ENCODE assay signal across 18 cellular contexts in genomic region chr12:63387736-63388135, GRCh38.
A peak's percentile ranks its signal among the peaks of the same experiment; 100 is the strongest.
DNase-seq lines count a peak whose midpoint lies in the region; ATAC-seq and TF ChIP-seq lines count a peak whose summit lies in the region.
"Had no signal": no experiment of that assay in that cellular context is flagged by ENCODE, and none has a peak within 500 bp of the region (broad histone marks: within the 10 kb centered on the region; RNA-seq: fewer than 3 reads in every experiment).

No MANE protein-coding gene starts in this region.

- H3K27ac Mint-ChIP-seq in activated naive CD4-positive, alpha-beta T cell treated with anti-CD3 and anti-CD28 coated beads, Interleukin-2, amount 10 ng/mL, durations not matched to agents 7 days and 5 days: no peak overlapping the region
- H3K27ac Mint-ChIP-seq in naive thymus-derived CD4-positive, alpha-beta T cell: no peak overlapping the region
- H3K27ac Mint-ChIP-seq: CD4-positive, CD25-positive, alpha-beta regulatory T cell; HFFc6 had no signal

- no peaks in the 10 kb centered on the region for H3K4me1 Mint-ChIP-seq in activated naive CD4-positive, alpha-beta T cell treated with anti-CD3 and anti-CD28 coated beads, Interleukin-2, amount 10 ng/mL, durations not matched to agents 7 days and 5 days
- peaks cover 0 to 7% (median 0%) of the 10 kb centered on the region in 7 donors for H3K4me1 Mint-ChIP-seq in naive thymus-derived CD4-positive, alpha-beta T cell
- H3K4me1 Mint-ChIP-seq: CD4-positive, CD25-positive, alpha-beta regulatory T cell had no signal

- H3K27me3 ChIP-seq in hepatocyte: no peaks in the 10 kb centered on the region
- no peaks in the 10 kb centered on the region for H3K27me3 ChIP-seq in naive thymus-derived CD4-positive, alpha-beta T cell (ENCODE audit: control insufficient read depth in 2 of 2, insufficient read depth in 2 of 2, low read length in 2 of 2)
- H3K27me3 ChIP-seq: BLaER1 treated with 17β-estradiol and CSF1 and Interleukin-3, amounts not matched to agents 10 nM and 100 nM had no signal

- H4K20me1 ChIP-seq in hepatocyte (ENCODE audit: insufficient read depth, poor library complexity, severe bottlenecking): no peaks in the 10 kb centered on the region
- H4K20me1 ChIP-seq: BLaER1 treated with 17β-estradiol and CSF1 and Interleukin-3, amounts not matched to agents 10 nM and 100 nM had no signal

- no peak for ATAC-seq in naive thymus-derived CD4-positive, alpha-beta T cell
- ATAC-seq in GM21723 (IDR thresholded peaks at IDR 0.05; ENCODE audit: unreplicated experiment): no peak

- H3K4me3 ChIP-seq in hepatocyte: no peak overlapping the region
- no peak overlapping the region for H3K4me3 ChIP-seq in naive thymus-derived CD4-positive, alpha-beta T cell (ENCODE audit: low read length)
- H3K4me3 ChIP-seq: BLaER1 treated with 17β-estradiol and CSF1 and Interleukin-3, amounts not matched to agents 10 nM and 100 nM had no signal

- no peaks in the 10 kb centered on the region for H3K4me1 ChIP-seq in hepatocyte (ENCODE audit: insufficient read depth)
- no peaks in the 10 kb centered on the region for H3K4me1 ChIP-seq in naive thymus-derived CD4-positive, alpha-beta T cell (ENCODE audit: control insufficient read depth in 2 of 2, insufficient read depth in 2 of 2, low read length in 2 of 2)
- H3K4me1 ChIP-seq: BLaER1 treated with 17β-estradiol and CSF1 and Interleukin-3, amounts not matched to agents 10 nM and 100 nM had no signal

- WGBS in hepatocyte (ENCODE audit: low lambda C conversion rate, missing lambda C conversion rate): 65% methylated on average over 3 of the region's 3 CpGs

- no peaks in the 10 kb centered on the region for H3K36me3 ChIP-seq in hepatocyte (replicated peaks; ENCODE audit: insufficient read depth, low read depth)
- H3K36me3 ChIP-seq in naive thymus-derived CD4-positive, alpha-beta T cell (ENCODE audit: control insufficient read depth in 2 of 3, insufficient read depth in 3 of 3, low read length in 3 of 3): no peaks in the 10 kb centered on the region
- H3K36me3 ChIP-seq: BLaER1 treated with 17β-estradiol and CSF1 and Interleukin-3, amounts not matched to agents 10 nM and 100 nM had no signal

- TF ChIP-seq CTCF in 22Rv1 (IDR thresholded peaks at IDR 0.05): no peak
- TF ChIP-seq CTCF in hepatocyte (IDR thresholded peaks at IDR 0.05; ENCODE audit: poor library complexity): no peak

- H3K9me3 ChIP-seq in hepatocyte (ENCODE audit: low read depth): no peaks in the 10 kb centered on the region
- H3K9me3 ChIP-seq in naive thymus-derived CD4-positive, alpha-beta T cell (ENCODE audit: control insufficient read depth in 2 of 3, low read length in 3 of 3): no peaks in the 10 kb centered on the region
- H3K9me3 ChIP-seq: BLaER1 treated with 17β-estradiol and CSF1 and Interleukin-3, amounts not matched to agents 10 nM and 100 nM had no signal

- no peak overlapping the region for H2AFZ ChIP-seq in hepatocyte

- no peak overlapping the region for H3K4me3 Mint-ChIP-seq in activated naive CD4-positive, alpha-beta T cell treated with anti-CD3 and anti-CD28 coated beads, Interleukin-2, amount 10 ng/mL, durations not matched to agents 7 days and 5 days
- no peak overlapping the region for H3K4me3 Mint-ChIP-seq in naive thymus-derived CD4-positive, alpha-beta T cell
- H3K4me3 Mint-ChIP-seq: CD4-positive, CD25-positive, alpha-beta regulatory T cell; HFFc6 had no signal

- no peaks in the 10 kb centered on the region for H3K9me3 Mint-ChIP-seq in activated naive CD4-positive, alpha-beta T cell treated with anti-CD3 and anti-CD28 coated beads, Interleukin-2, amount 10 ng/mL, durations not matched to agents 7 days and 5 days
- peaks cover 0 to 2% (median 0%) of the 10 kb centered on the region in 11 donors for H3K9me3 Mint-ChIP-seq in naive thymus-derived CD4-positive, alpha-beta T cell
- H3K9me3 Mint-ChIP-seq: HFFc6 had no signal

- H3K4me2 ChIP-seq in hepatocyte: no peak overlapping the region
- H3K4me2 ChIP-seq: BLaER1 treated with 17β-estradiol and CSF1 and Interleukin-3, amounts not matched to agents 10 nM and 100 nM had no signal

- POLR2A ChIA-PET in naive thymus-derived CD4-positive, alpha-beta T cell (lab: Charles Lee): no interaction called here

- CTCF ChIA-PET in activated naive CD4-positive, alpha-beta T cell treated with anti-CD3 and anti-CD28 coated beads, Interleukin-2, amount 10 ng/mL, durations not matched to agents 7 days and 5 days (lab: Charles Lee): no interaction called here
- CTCF ChIA-PET in naive thymus-derived CD4-positive, alpha-beta T cell (lab: Charles Lee): no interaction called here

- peak; percentile 66 for DNase-seq in LoVo (ENCODE audit: low spot score)
- DNase-seq in hepatocyte (ENCODE audit: low spot score): peak; percentile 24
- peak; percentile 80 for DNase-seq in renal cortical epithelial cell (ENCODE audit: low read depth)
- DNase-seq in activated naive CD4-positive, alpha-beta T cell treated with anti-CD3 and anti-CD28 coated beads, Interleukin-2, amount 10 ng/mL, durations not matched to agents 7 days and 5 days: no peak
- no peak for DNase-seq in naive thymus-derived CD4-positive, alpha-beta T cell
- DNase-seq in NK-92 treated with Interleukin-12 subunit alpha and Interleukin-12 subunit beta, amount 100 ng/mL, for 24 hours (lab: John Stamatoyannopoulos, UW): no peak
- DNase-seq: ACHN; Calu3; CD4-positive, CD25-positive, alpha-beta regulatory T cell; DMS 273 treated with DMSO at 0.1 percent for 48 hours; DMS79 treated with DMSO at 0.1 percent for 48 hours; EL; HCEC 1CT; HFFc6 had no signal

- H3K27me3 Mint-ChIP-seq in activated naive CD4-positive, alpha-beta T cell treated with anti-CD3 and anti-CD28 coated beads, Interleukin-2, amount 10 ng/mL, durations not matched to agents 7 days and 5 days: no peaks in the 10 kb centered on the region
- H3K27me3 Mint-ChIP-seq in naive thymus-derived CD4-positive, alpha-beta T cell: peaks cover 0 to 5% (median 0%) of the 10 kb centered on the region in 5 donors
- H3K27me3 Mint-ChIP-seq: CD4-positive, CD25-positive, alpha-beta regulatory T cell had no signal

- H3K79me2 ChIP-seq in hepatocyte: no peaks in the 10 kb centered on the region

- H3K27ac ChIP-seq in 22Rv1 (peak overlapping the region; percentile 82), hepatocyte (peak overlapping the region; percentile 44)
- no peak overlapping the region for H3K27ac ChIP-seq in naive thymus-derived CD4-positive, alpha-beta T cell (ENCODE audit: low read depth, low read length)
- H3K27ac ChIP-seq: BLaER1 treated with 17β-estradiol and CSF1 and Interleukin-3, amounts not matched to agents 10 nM and 100 nM; HL-60 had no signal

- no peaks in the 10 kb centered on the region for H3K9me2 ChIP-seq in hepatocyte (replicated peaks; ENCODE audit: insufficient read depth)

- intact Hi-C loops in naive thymus-derived CD4-positive, alpha-beta T cell (cut with micrococcal nuclease): no loop called here

- no peaks in the 10 kb centered on the region for H3K36me3 Mint-ChIP-seq in activated naive CD4-positive, alpha-beta T cell treated with anti-CD3 and anti-CD28 coated beads, Interleukin-2, amount 10 ng/mL, durations not matched to agents 7 days and 5 days
- no peaks in the 10 kb centered on the region for H3K36me3 Mint-ChIP-seq in naive thymus-derived CD4-positive, alpha-beta T cell
- H3K36me3 Mint-ChIP-seq: CD4-positive, CD25-positive, alpha-beta regulatory T cell had no signal

Comparison
In these comparisons a context has a peak if more than half of its experiments do, and no peak if none do; other contexts are left out.
1. DNase-seq: peak in LoVo (single experiment), hepatocyte (single experiment) and renal cortical epithelial cell (single experiment); none in activated naive CD4-positive, alpha-beta T cell treated with anti-CD3 and anti-CD28 coated beads, Interleukin-2, amount 10 ng/mL, durations not matched to agents 7 days and 5 days (single experiment), naive thymus-derived CD4-positive, alpha-beta T cell (0 of 9) and NK-92 treated with Interleukin-12 subunit alpha and Interleukin-12 subunit beta, amount 100 ng/mL, for 24 hours (single experiment).